In the genomic region with DNA sequence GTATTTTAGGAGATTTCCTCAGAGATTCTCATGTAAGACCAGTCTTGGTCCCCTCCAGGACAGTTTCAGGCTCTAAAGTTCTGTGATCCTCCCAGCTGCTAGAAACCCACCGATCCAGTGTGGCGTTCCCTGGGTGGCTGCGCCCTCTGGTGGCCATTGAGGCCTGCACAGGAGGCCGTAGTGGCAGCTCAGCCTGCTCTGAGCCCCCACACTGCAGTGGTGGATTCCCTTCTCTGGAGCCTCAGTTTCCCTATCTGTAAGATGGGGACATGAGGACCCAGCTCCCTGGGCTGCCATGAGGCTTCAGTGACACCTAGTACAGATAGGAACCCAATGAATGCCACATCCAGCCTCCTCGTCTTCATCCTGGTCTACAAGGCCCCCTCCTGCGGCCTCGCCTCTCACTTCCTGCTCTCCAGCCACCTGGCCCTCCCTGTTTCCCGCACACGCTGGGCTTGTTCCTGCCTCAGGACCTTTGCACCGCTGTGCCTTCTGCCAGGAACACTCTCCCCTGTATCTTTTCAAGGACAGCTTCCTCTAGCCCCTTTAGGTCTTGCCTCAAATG, we compare ENCODE assay signal across 9 cellular contexts. TPM values are rescaled to one million over a fixed set of nuclear protein-coding genes. Genes with fewer than 3 reads are reported as not detected.
DNase-seq lines count a peak whose midpoint lies in the region; ATAC-seq, FAIRE-seq and TF ChIP-seq lines count a peak whose summit lies in the region.
"Had no signal": no experiment of that assay in that cellular context is flagged by ENCODE, and none has a peak within 500 bp of the region (broad histone marks: within the 10 kb centered on the region; RNA-seq: fewer than 3 reads in every experiment).

No MANE protein-coding gene starts in this region.

- intact Hi-C loops in CD8-positive, alpha-beta T cell (cut with DNase I, micrococcal nuclease): loop anchor here (1.0 to 5.0 kb wide), 6 partner anchors 17 to 278 kb away; a partner anchor contains a TSS

- peaks cover 39% of the 10 kb centered on the region for H3K36me3 Mint-ChIP-seq in CD8-positive, alpha-beta T cell

- CTCF ChIA-PET in CD8-positive, alpha-beta T cell (lab: Charles Lee): interaction anchor here (0.6 to 10.4 kb wide), 47 partner anchors 8 to 436 kb away, joined by 3 to 137 read pairs (median 5); a partner anchor contains a TSS

- in situ Hi-C loops in brain microvascular endothelial cell (cut with HindIII; ENCODE audit: low pct_ligation_motif_present, low sequenced_read_pairs): no loop called here

- no peak overlapping the region for H3K4me3 ChIP-seq in CD8-positive, alpha-beta T cell (ENCODE audit: low read depth, low read length)
- H3K4me3 ChIP-seq in WERI-Rb-1 (ENCODE audit: low read depth, low read length) (no peak overlapping the region), brain microvascular endothelial cell (ENCODE audit: low read depth, low read length) (no peak overlapping the region)

- no peaks in the 10 kb centered on the region for H3K4me1 ChIP-seq in CD8-positive, alpha-beta T cell (ENCODE audit: insufficient read depth, low read length)

- peaks cover 4% of the 10 kb centered on the region for H3K36me3 ChIP-seq in CD8-positive, alpha-beta T cell (ENCODE audit: insufficient read depth, low read length)
- no peaks in the 10 kb centered on the region for H3K36me3 ChIP-seq in WERI-Rb-1
- peaks cover 3% of the 10 kb centered on the region for H3K36me3 ChIP-seq in brain microvascular endothelial cell (replicated peaks)

- TF ChIP-seq CTCF in CD8-positive, alpha-beta T cell (IDR thresholded peaks at IDR 0.05): peak; percentile 94
- peak; percentile 96 for TF ChIP-seq CTCF in WERI-Rb-1 (IDR thresholded peaks at IDR 0.05; ENCODE audit: low read depth, low read length)
- peak; percentile 99 for TF ChIP-seq CTCF in brain microvascular endothelial cell (IDR thresholded peaks at IDR 0.05; ENCODE audit: low read depth, low read length, missing control alignments)

- no peak overlapping the region for H3K27ac Mint-ChIP-seq in CD8-positive, alpha-beta T cell

- H3K4me3 Mint-ChIP-seq in CD8-positive, alpha-beta T cell: no peak overlapping the region

- peak; percentile 58 to 90 (median 81) for DNase-seq in CD8-positive, alpha-beta T cell
- DNase-seq in GM19239 (ENCODE audit: insufficient read length, low spot score): peak; percentile 94
- peak; percentile 59 for DNase-seq in LoVo (ENCODE audit: low spot score)
- peak; percentile 84 for DNase-seq in WERI-Rb-1
- peak; percentile 53 for DNase-seq in brain microvascular endothelial cell
- DNase-seq in iris pigment epithelial cell (ENCODE audit: low read depth): peak; percentile 52
- peak; percentile 67 to 76 (median 72) for DNase-seq in stimulated activated CD4-positive, alpha-beta T cell treated with anti-CD3 and anti-CD28 coated beads, Interleukin-1b, Interleukin-23, amount 100 ng/mL, for 24 hours (ENCODE audit: low read depth in 4 of 4, low spot score in 1 of 4)

- no peaks in the 10 kb centered on the region for H3K9me3 Mint-ChIP-seq in CD8-positive, alpha-beta T cell

- peak; percentile 99 for ATAC-seq in CD8-positive, alpha-beta T cell
- no peak for ATAC-seq in HG03139 (IDR thresholded peaks at IDR 0.05; ENCODE audit: unreplicated experiment)

- H3K9me3 ChIP-seq in CD8-positive, alpha-beta T cell (ENCODE audit: low read length): no peaks in the 10 kb centered on the region
- no peaks in the 10 kb centered on the region for H3K9me3 ChIP-seq in WERI-Rb-1 (ENCODE audit: severe bottlenecking)

- H3K27me3 Mint-ChIP-seq in CD8-positive, alpha-beta T cell (ENCODE audit: low read depth): no peaks in the 10 kb centered on the region

- peaks cover 6% of the 10 kb centered on the region for H3K4me1 Mint-ChIP-seq in CD8-positive, alpha-beta T cell (ENCODE audit: low read depth)

- POLR2A ChIA-PET in CD8-positive, alpha-beta T cell (lab: Charles Lee): interaction anchor here (0.5 to 2.8 kb wide), 9 partner anchors 22 to 219 kb away, joined by 3 to 14 read pairs (median 3); a partner anchor contains a TSS

- peak; percentile 96 for FAIRE-seq in GM19239 (lab: Jason Lieb, UNC)
- FAIRE-seq: TTC549 had no signal

- no peaks in the 10 kb centered on the region for H3K27me3 ChIP-seq in CD8-positive, alpha-beta T cell (ENCODE audit: insufficient read depth, low read length)
- H3K27me3 ChIP-seq in WERI-Rb-1 (ENCODE audit: insufficient read depth, low read depth, severe bottlenecking) (no peaks in the 10 kb centered on the region), brain microvascular endothelial cell (replicated peaks) (no peaks in the 10 kb centered on the region)

- H3K27ac ChIP-seq in CD8-positive, alpha-beta T cell (ENCODE audit: low read depth, low read length): no peak overlapping the region
- H3K27ac ChIP-seq in WERI-Rb-1 (no peak overlapping the region; the same call in 1 of the 2 replicates), brain microvascular endothelial cell (no peak overlapping the region)

RNA-seq across cellular contexts. Expression of a gene that starts 16.5 kb away (rescaled TPM):
- 1 to 10 TPM; 2.1 to 3.1 TPM for total RNA-seq in CD8-positive, alpha-beta T cell

RNA-seq across cellular contexts. Expression of a gene that starts 22.6 kb away (rescaled TPM):
- 1 to 10 TPM; 1.1 to 2.0 TPM for total RNA-seq in CD8-positive, alpha-beta T cell

RNA-seq across cellular contexts. Expression of a gene that starts 33.6 kb away (rescaled TPM):
- total RNA-seq in CD8-positive, alpha-beta T cell: 1 to 10 TPM; 1.7 to 1.9 TPM

RNA-seq across cellular contexts. Expression of a gene that starts 57.4 kb away (rescaled TPM):
- total RNA-seq in CD8-positive, alpha-beta T cell: 100 to 1,000 TPM; 101 to 112 TPM
